In genomic region chr10:93468532-93469213, GRCh38 we compare ENCODE assay signal across 8 cellular contexts. TPM values are rescaled to one million over a fixed set of nuclear protein-coding genes. Genes with fewer than 3 reads are reported as not detected.
DNase-seq lines count a peak whose midpoint lies in the region; TF ChIP-seq lines count a peak whose summit lies in the region.
"Had no signal": no experiment of that assay in that cellular context is flagged by ENCODE, and none has a peak within 500 bp of the region (broad histone marks: within the 10 kb centered on the region; RNA-seq: fewer than 3 reads in every experiment).

No MANE protein-coding gene starts in this region.

- peak overlapping the region; percentile 59 for H3K4me3 ChIP-seq in adipocyte (ENCODE audit: low read length)
- no peak overlapping the region for H3K4me3 ChIP-seq in suprapubic skin

- no peak overlapping the region for H3K4me3 Mint-ChIP-seq in activated T-helper 1 cell treated with anti-CD3 and anti-CD28 coated beads, Interleukin-12 subunit alpha, Interleukin-12 subunit beta, Interleukin-2, Interleukin-4 antibody, amounts not matched to agents 30 ng/mL and 10 ng/mL and 1 ng/mL, durations not matched to agents 14 hours and 24 hours and 36 hours

- H3K4me1 Mint-ChIP-seq in activated T-helper 1 cell treated with anti-CD3 and anti-CD28 coated beads, Interleukin-12 subunit alpha, Interleukin-12 subunit beta, Interleukin-2, Interleukin-4 antibody, amounts not matched to agents 30 ng/mL and 10 ng/mL and 1 ng/mL, durations not matched to agents 14 hours and 24 hours and 36 hours (ENCODE audit: low read depth): no peaks in the 10 kb centered on the region

- no peak overlapping the region for H3K27ac Mint-ChIP-seq in activated T-helper 1 cell treated with anti-CD3 and anti-CD28 coated beads, Interleukin-12 subunit alpha, Interleukin-12 subunit beta, Interleukin-2, Interleukin-4 antibody, amounts not matched to agents 30 ng/mL and 10 ng/mL and 1 ng/mL, durations not matched to agents 14 hours and 24 hours and 36 hours

- H3K36me3 ChIP-seq in adipocyte (ENCODE audit: control insufficient read depth, insufficient read depth, low read length, severe bottlenecking): peaks cover 20% of the 10 kb centered on the region
- H3K36me3 ChIP-seq in suprapubic skin: no peaks in the 10 kb centered on the region

- H3K9me3 Mint-ChIP-seq in activated T-helper 1 cell treated with anti-CD3 and anti-CD28 coated beads, Interleukin-12 subunit alpha, Interleukin-12 subunit beta, Interleukin-2, Interleukin-4 antibody, amounts not matched to agents 30 ng/mL and 10 ng/mL and 1 ng/mL, durations not matched to agents 14 hours and 24 hours and 36 hours: peaks cover 4% of the 10 kb centered on the region

- TF ChIP-seq CTCF in suprapubic skin (IDR thresholded peaks at IDR 0.05): no peak

- no peaks in the 10 kb centered on the region for H3K9me3 ChIP-seq in adipocyte (ENCODE audit: control insufficient read depth, low read length)
- H3K9me3 ChIP-seq in suprapubic skin: no peaks in the 10 kb centered on the region

- no peak for TF ChIP-seq POLR2A in suprapubic skin (IDR thresholded peaks at IDR 0.05)

- no peaks in the 10 kb centered on the region for H3K36me3 Mint-ChIP-seq in activated T-helper 1 cell treated with anti-CD3 and anti-CD28 coated beads, Interleukin-12 subunit alpha, Interleukin-12 subunit beta, Interleukin-2, Interleukin-4 antibody, amounts not matched to agents 30 ng/mL and 10 ng/mL and 1 ng/mL, durations not matched to agents 14 hours and 24 hours and 36 hours (ENCODE audit: low read depth)

- peak overlapping the region; percentile 86 for H3K27ac ChIP-seq in suprapubic skin

- no peak for TF ChIP-seq EP300 in suprapubic skin (IDR thresholded peaks at IDR 0.05)

- peak overlapping the region; percentile 82 for H3K9ac ChIP-seq in adipocyte (ENCODE audit: low read length)

- H3K27me3 ChIP-seq in adipocyte (replicated peaks; ENCODE audit: control insufficient read depth, insufficient read depth, low read length) (no peaks in the 10 kb centered on the region), suprapubic skin (no peaks in the 10 kb centered on the region)

- H3K4me1 ChIP-seq in adipocyte (ENCODE audit: control insufficient read depth, insufficient read depth, low read length): peaks cover 89% of the 10 kb centered on the region
- peaks cover 90% of the 10 kb centered on the region for H3K4me1 ChIP-seq in suprapubic skin

- intact Hi-C loops in activated T-helper 1 cell treated with anti-CD3 and anti-CD28 coated beads, Interleukin-12 subunit alpha, Interleukin-12 subunit beta, Interleukin-2, Interleukin-4 antibody, amounts not matched to agents 30 ng/mL and 10 ng/mL and 1 ng/mL, durations not matched to agents 14 hours and 24 hours and 36 hours (cut with micrococcal nuclease): no loop called here

- no peaks in the 10 kb centered on the region for H3K27me3 Mint-ChIP-seq in activated T-helper 1 cell treated with anti-CD3 and anti-CD28 coated beads, Interleukin-12 subunit alpha, Interleukin-12 subunit beta, Interleukin-2, Interleukin-4 antibody, amounts not matched to agents 30 ng/mL and 10 ng/mL and 1 ng/mL, durations not matched to agents 14 hours and 24 hours and 36 hours (ENCODE audit: insufficient read depth)

- DNase-seq in HK-2 (ENCODE audit: unreplicated experiment): peak; percentile 78
- DNase-seq in adipocyte (ENCODE audit: low read depth): peak; percentile 88
- DNase-seq in iris pigment epithelial cell (ENCODE audit: low read depth): peak; percentile 95
- DNase-seq in suprapubic skin (ENCODE audit: low spot score in 2 of 2): no peak
- no peak for DNase-seq in activated T-helper 1 cell treated with anti-CD3 and anti-CD28 coated beads, Interleukin-12 subunit alpha, Interleukin-12 subunit beta, Interleukin-2, Interleukin-4 antibody, amounts not matched to agents 30 ng/mL and 10 ng/mL and 1 ng/mL, durations not matched to agents 14 hours and 24 hours and 36 hours (ENCODE audit: low spot score)
- DNase-seq in NCI-H2196 (lab: John Stamatoyannopoulos, UW; ENCODE audit: unreplicated experiment): no peak
- no peak for DNase-seq in NCI-H1436 (lab: John Stamatoyannopoulos, UW)
- DNase-seq: T-helper 9 cell had no signal

- 56% methylated on average over 9 of the region's 9 CpGs for WGBS in suprapubic skin

RNA-seq across cellular contexts. Expression of gene MYOF, which starts 13.5 kb away (rescaled TPM):
- 100 to 1,000 TPM in 3 of 4 donors, 10 to 100 TPM in 1; 77.8 to 174 (median 116) TPM for total RNA-seq in suprapubic skin
- total RNA-seq in activated T-helper 1 cell treated with anti-CD3 and anti-CD28 coated beads, Interleukin-12 subunit alpha, Interleukin-12 subunit beta, Interleukin-2, Interleukin-4 antibody, amounts not matched to agents 30 ng/mL and 10 ng/mL and 1 ng/mL, durations not matched to agents 14 hours and 24 hours and 36 hours: 13.4 and 13.7 TPM in 2 replicates

RNA-seq across cellular contexts. Expression of gene CEP55, which starts 27.7 kb away (rescaled TPM):
- 1 to 10 TPM; 1.4 to 4.3 (median 2.8) TPM for total RNA-seq in suprapubic skin
- total RNA-seq in activated T-helper 1 cell treated with anti-CD3 and anti-CD28 coated beads, Interleukin-12 subunit alpha, Interleukin-12 subunit beta, Interleukin-2, Interleukin-4 antibody, amounts not matched to agents 30 ng/mL and 10 ng/mL and 1 ng/mL, durations not matched to agents 14 hours and 24 hours and 36 hours: 53.0 and 55.7 TPM in 2 replicates

Comparison
In these comparisons a context has a peak if more than half of its experiments do, and no peak if none do; other contexts are left out.
1. DNase-seq: peak in HK-2 (single experiment), adipocyte (single experiment) and iris pigment epithelial cell (single experiment); none in suprapubic skin (0 of 2), activated T-helper 1 cell treated with anti-CD3 and anti-CD28 coated beads, Interleukin-12 subunit alpha, Interleukin-12 subunit beta, Interleukin-2, Interleukin-4 antibody, amounts not matched to agents 30 ng/mL and 10 ng/mL and 1 ng/mL, durations not matched to agents 14 hours and 24 hours and 36 hours (single experiment), NCI-H2196 (single experiment) and NCI-H1436 (single experiment).
2. RNA of gene CEP55, which starts 27.7 kb away (total RNA-seq): 53.0 to 55.7 TPM in activated T-helper 1 cell treated with anti-CD3 and anti-CD28 coated beads, Interleukin-12 subunit alpha, Interleukin-12 subunit beta, Interleukin-2, Interleukin-4 antibody, amounts not matched to agents 30 ng/mL and 10 ng/mL and 1 ng/mL, durations not matched to agents 14 hours and 24 hours and 36 hours; 1.4 to 4.3 TPM in suprapubic skin; every median in the first group is over 10 times any median in the second.